In the genomic region with DNA sequence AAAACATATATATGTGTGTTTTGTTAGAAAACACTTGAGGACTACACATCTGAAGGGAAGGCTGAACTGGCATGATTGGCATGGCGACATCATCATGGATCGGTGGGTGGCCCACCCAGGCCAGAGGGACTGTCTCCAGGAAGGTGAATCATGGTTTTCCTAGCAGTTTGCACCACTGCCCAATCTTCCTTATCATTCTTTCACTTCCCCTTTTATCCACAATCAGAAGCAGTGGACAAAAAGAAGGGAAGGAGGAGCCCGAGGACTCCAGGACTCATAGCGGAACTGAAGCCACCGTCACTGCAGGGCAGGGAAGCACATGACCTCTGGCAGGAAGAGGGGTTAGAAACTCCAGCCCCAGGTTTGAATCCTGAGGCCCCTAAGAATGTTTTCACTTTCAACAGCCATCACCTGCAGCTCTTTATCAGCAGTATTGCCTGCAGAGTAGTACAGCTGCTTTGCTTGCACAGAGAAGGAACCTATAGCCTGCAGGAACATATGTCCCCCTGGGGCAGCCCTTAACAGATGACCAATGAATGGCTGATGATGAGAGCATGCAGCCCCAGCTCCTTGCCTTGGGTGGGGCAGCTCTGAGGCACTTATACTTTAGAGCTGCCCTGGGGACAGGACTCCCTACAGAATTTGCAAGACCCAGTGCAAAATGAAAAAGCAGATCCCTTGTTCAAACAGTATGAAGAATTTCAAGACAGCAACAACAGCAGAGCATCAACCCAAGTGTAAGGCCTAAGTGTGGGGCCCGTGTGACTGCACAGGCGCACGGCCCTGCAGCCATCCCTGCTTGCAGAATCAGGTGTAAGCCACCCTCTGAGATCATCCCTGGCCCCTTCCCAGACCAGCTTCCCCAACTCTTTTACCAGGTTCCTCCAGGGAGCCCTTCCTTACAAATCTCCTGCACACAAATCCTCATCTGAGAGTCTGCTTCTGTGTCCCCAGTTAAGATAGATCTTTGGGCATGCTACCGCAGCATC, we compare ENCODE assay signal across 1 cellular context.
TF ChIP-seq lines count a peak whose summit lies in the region.

No MANE protein-coding gene starts in this region.

TF ChIP-seq in IMR-90, 13 proteins besides CTCF, POLR2A, EP300 and RAD21 (continued from another document):
- TF ChIP-seq BHLHE40 (IDR thresholded peaks at IDR 0.05; ENCODE audit: low read depth, low read length): no peak
TF ChIP-seq in IMR-90: peak in this region for 1.
